Comparison of ENCODE assay signal across 9 cellular contexts in genomic region chr10:17435898-17436297, GRCh38. TPM values are rescaled to one million over a fixed set of nuclear protein-coding genes. Genes with fewer than 3 reads are reported as not detected.
"Had no signal": no experiment of that assay in that cellular context is flagged by ENCODE, and none has a peak within 500 bp of the region (broad histone marks: within the 10 kb centered on the region; RNA-seq: fewer than 3 reads in every experiment).

No MANE protein-coding gene starts in this region.

- ATAC-seq: HCT116 had no signal

- H3K9me3 Mint-ChIP-seq: HFFc6 had no signal

- H3K4me1 ChIP-seq: HAP-1 had no signal

- H3K9ac ChIP-seq: GM23248 had no signal

- H3K4me3 Mint-ChIP-seq: HFFc6 had no signal

- DNase-seq: GM23248, GOT3, H7, HFFc6, IMR-90 had no signal

- H3K27ac ChIP-seq: GM23248 had no signal

- H3K36me3 ChIP-seq: HAP-1 had no signal

- H3K27ac Mint-ChIP-seq: HFFc6 had no signal

- H3K4me3 ChIP-seq: GM23248, HAP-1 had no signal

- H2AFZ ChIP-seq: GM23248 had no signal

- H3K9me3 ChIP-seq: HAP-1 had no signal

RNA-seq across cellular contexts. Expression of gene ST8SIA6, which starts 18.5 kb away (rescaled TPM):
- total RNA-seq: GM23248, H4, HFFc6, HT-29 had no signal
